10 cellular contexts compared by ENCODE assay signal in the genomic region with DNA sequence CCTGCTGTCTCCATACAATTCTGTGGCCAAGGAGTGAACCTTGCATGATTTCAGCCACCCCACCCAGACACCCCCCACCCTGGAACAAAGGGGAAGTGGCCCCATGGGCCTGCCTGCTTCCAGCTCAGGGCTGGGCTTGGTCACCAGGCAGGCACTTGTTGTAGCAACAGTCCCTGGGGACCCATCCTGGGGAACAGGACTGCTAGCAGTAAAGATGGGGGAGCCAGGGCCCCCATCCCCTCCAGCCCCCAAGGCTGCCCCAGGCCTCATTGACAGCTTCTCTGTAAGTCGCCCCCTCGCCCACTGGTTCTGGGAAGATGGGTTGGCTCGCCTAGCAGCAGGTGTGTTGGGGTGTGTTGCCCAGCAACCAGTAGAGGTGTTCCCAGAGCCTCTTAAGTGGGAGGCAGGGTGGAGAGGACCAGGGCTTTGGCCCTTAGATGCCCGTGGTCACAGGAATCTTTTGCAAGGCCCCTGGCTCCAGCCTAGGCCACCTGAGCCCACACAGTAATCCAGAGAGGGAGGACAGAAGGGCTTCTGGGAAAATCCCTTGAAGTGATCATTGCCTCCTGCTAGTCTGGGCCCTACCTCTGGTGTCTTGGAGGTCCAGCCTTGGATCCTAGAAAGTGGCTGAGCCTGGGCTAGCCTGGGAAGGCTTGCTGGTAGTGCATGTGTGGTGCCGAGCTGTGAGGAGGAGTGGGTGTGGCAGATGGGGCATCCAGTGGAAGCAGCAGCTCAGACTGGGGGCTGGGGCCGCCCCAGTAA. TPM values are rescaled to one million over a fixed set of nuclear protein-coding genes. Genes with fewer than 3 reads are reported as not detected.
DNase-seq lines count a peak whose midpoint lies in the region; ATAC-seq, FAIRE-seq and TF ChIP-seq lines count a peak whose summit lies in the region.
"Had no signal": no experiment of that assay in that cellular context is flagged by ENCODE, and none has a peak within 500 bp of the region (broad histone marks: within the 10 kb centered on the region; RNA-seq: fewer than 3 reads in every experiment).

No MANE protein-coding gene starts in this region.

- peak overlapping the region; percentile 6 for H3K14ac ChIP-seq in neuronal stem cell (ENCODE audit: low read length)

- H3K36me3 Mint-ChIP-seq in astrocyte (ENCODE audit: low read depth, unreplicated experiment): no peaks in the 10 kb centered on the region

- H3K79me1 ChIP-seq in neuronal stem cell (ENCODE audit: low read depth, low read length): no peaks in the 10 kb centered on the region

- DNase-seq in DMS153 treated with DMSO at 0.1 percent for 48 hours (lab: John Stamatoyannopoulos, UW; ENCODE audit: unreplicated experiment) (peak; percentile 51), NCI-H1417 treated with DMSO at 0.1 percent for 48 hours (lab: John Stamatoyannopoulos, UW) (peak; percentile 35), astrocyte (ENCODE audit: low read depth) (no peak), neuronal stem cell (ENCODE audit: low spot score) (no peak), NCI-H226 (no peak), foreskin fibroblast (no peak)
- DNase-seq: GDM1 had no signal

- no peak for ATAC-seq in GM19351 (IDR thresholded peaks at IDR 0.05; ENCODE audit: unreplicated experiment)
- no peak for ATAC-seq in HG03354 (IDR thresholded peaks at IDR 0.05; ENCODE audit: poor library complexity, severe bottlenecking, unreplicated experiment)

- H3K4me3 Mint-ChIP-seq in astrocyte (ENCODE audit: unreplicated experiment): no peak overlapping the region
- H3K4me3 Mint-ChIP-seq: central memory CD8-positive, alpha-beta T cell had no signal

- H4K91ac ChIP-seq in neuronal stem cell (ENCODE audit: low read depth, low read length, poor library complexity): no peak overlapping the region

- TF ChIP-seq CTCF in astrocyte (IDR thresholded peaks at IDR 0.05; ENCODE audit: insufficient read depth, low read depth, low read length): no peak
- TF ChIP-seq CTCF in foreskin fibroblast (IDR thresholded peaks at IDR 0.05; ENCODE audit: low read depth, low read length): no peak

- H2BK5ac ChIP-seq in neuronal stem cell (ENCODE audit: low read length): peak overlapping the region; percentile 29

- no peak for FAIRE-seq in astrocyte (lab: Jason Lieb, UNC)

- peak overlapping the region; percentile 82 for H3K4me2 ChIP-seq in astrocyte (ENCODE audit: low read length)
- H3K4me2 ChIP-seq in neuronal stem cell (ENCODE audit: insufficient read depth, low read length, poor library complexity, severe bottlenecking): no peak overlapping the region

- no peak overlapping the region for H3K23ac ChIP-seq in neuronal stem cell (ENCODE audit: low read depth, low read length, poor library complexity)

- H3K27ac ChIP-seq in astrocyte (ENCODE audit: low read depth, low read length) (peak overlapping the region; percentile 94), neuronal stem cell (replicated peaks; ENCODE audit: low read length) (no peak overlapping the region)

- H2BK12ac ChIP-seq in neuronal stem cell (ENCODE audit: low read length): no peak overlapping the region

- H3K79me2 ChIP-seq in astrocyte (ENCODE audit: insufficient read depth, low read length): no peaks in the 10 kb centered on the region

- peak overlapping the region; percentile 99 for H3K27ac Mint-ChIP-seq in astrocyte (ENCODE audit: unreplicated experiment)

- H4K8ac ChIP-seq in neuronal stem cell (ENCODE audit: low read depth, low read length): no peak overlapping the region

- H3K4ac ChIP-seq in neuronal stem cell (ENCODE audit: low read length): no peak overlapping the region

- peak overlapping the region; percentile 91 for H2AK5ac ChIP-seq in neuronal stem cell (ENCODE audit: low read depth, low read length)

- H3K36me3 ChIP-seq in astrocyte (ENCODE audit: insufficient read depth, low read length) (no peaks in the 10 kb centered on the region), neuronal stem cell (replicated peaks in 1 of 2; ENCODE audit: control insufficient read depth in 2 of 2, insufficient read depth in 2 of 2, low read length in 2 of 2) (no peaks in the 10 kb centered on the region)

- peaks cover 4% of the 10 kb centered on the region for H3K27me3 Mint-ChIP-seq in astrocyte (ENCODE audit: low read depth, unreplicated experiment)
- H3K27me3 Mint-ChIP-seq: central memory CD8-positive, alpha-beta T cell had no signal

- H3K27me3 ChIP-seq in astrocyte (ENCODE audit: insufficient read depth, low read length) (no peaks in the 10 kb centered on the region), neuronal stem cell (ENCODE audit: control insufficient read depth in 3 of 3, insufficient read depth in 3 of 3, low read depth in 1 of 3, low read length in 3 of 3) (peaks cover 0 to 1% (median 0%) of the 10 kb centered on the region in 3 experiments)

- no peaks in the 10 kb centered on the region for H3K9me3 Mint-ChIP-seq in astrocyte (ENCODE audit: unreplicated experiment)
- H3K9me3 Mint-ChIP-seq: central memory CD8-positive, alpha-beta T cell had no signal

- H3K4me1 Mint-ChIP-seq in astrocyte (ENCODE audit: low read depth, unreplicated experiment): peaks cover 22% of the 10 kb centered on the region

- H4K20me1 ChIP-seq in astrocyte (ENCODE audit: insufficient read depth, low read length): no peaks in the 10 kb centered on the region

- WGBS in neuronal stem cell (ENCODE audit: extremely low coverage in 2 of 2, insufficient read length in 2 of 2, insufficient replicate concordance in 1 of 2), 2 donors: no CpG with 5 or more reads among the region's 6 CpGs

- H3K9me3 ChIP-seq in astrocyte (ENCODE audit: insufficient read depth, low read depth, low read length) (no peaks in the 10 kb centered on the region), neuronal stem cell (replicated peaks in 1 of 2; ENCODE audit: control insufficient read depth in 2 of 2, insufficient read depth in 1 of 2, low read depth in 1 of 2, low read length in 2 of 2) (no peaks in the 10 kb centered on the region)

- no peak overlapping the region for H3K4me3 ChIP-seq in astrocyte (ENCODE audit: insufficient read depth, low read depth, low read length)
- H3K4me3 ChIP-seq in neuronal stem cell (ENCODE audit: low read length in 2 of 2): no peak overlapping the region
- no peak overlapping the region for H3K4me3 ChIP-seq in foreskin fibroblast (ENCODE audit: low read depth in 1 of 2, low read length in 2 of 2)

- no peak overlapping the region for H2AFZ ChIP-seq in astrocyte (ENCODE audit: low read depth, low read length)
- H2AFZ ChIP-seq in neuronal stem cell (ENCODE audit: low read length): no peak overlapping the region

- H2BK15ac ChIP-seq in neuronal stem cell (ENCODE audit: low read length): peak overlapping the region; percentile 87

- H3K18ac ChIP-seq in neuronal stem cell (ENCODE audit: low read length): peak overlapping the region; percentile 18

- H3K4me1 ChIP-seq in astrocyte (ENCODE audit: insufficient read depth, low read length): peaks cover 45% of the 10 kb centered on the region
- peaks cover 25 to 44% of the 10 kb centered on the region in 2 donors for H3K4me1 ChIP-seq in neuronal stem cell (ENCODE audit: control insufficient read depth in 2 of 2, insufficient read depth in 1 of 2, low read depth in 1 of 2, low read length in 2 of 2)

- H3K9ac ChIP-seq in astrocyte (ENCODE audit: low read length): peak overlapping the region; percentile 83
- H3K9ac ChIP-seq in neuronal stem cell (ENCODE audit: low read depth, low read length, poor library complexity): no peak overlapping the region

- H2BK120ac ChIP-seq in neuronal stem cell (ENCODE audit: low read depth, low read length): peak overlapping the region; percentile 19

RNA-seq across cellular contexts. Expression of gene CYP11A1, which starts 48.9 kb away (rescaled TPM):
- total RNA-seq in astrocyte: 0.43 and 0.60 TPM in 2 replicates
- polyA plus RNA-seq in neuronal stem cell (2013, experiment 1 of 2): 0.77 TPM
- 0.80 TPM for polyA plus RNA-seq in neuronal stem cell (2013, experiment 2 of 2)

Comparison
In these comparisons a context has a peak if more than half of its experiments do, and no peak if none do; other contexts are left out.
1. DNase-seq: peak in DMS153 treated with DMSO at 0.1 percent for 48 hours (single experiment) and NCI-H1417 treated with DMSO at 0.1 percent for 48 hours (single experiment); none in astrocyte (single experiment), neuronal stem cell (single experiment), NCI-H226 (single experiment) and foreskin fibroblast (0 of 2).